Comparison of ENCODE assay signal across 15 cellular contexts in genomic region chr1:24864409-24864808, GRCh38.
DNase-seq lines count a peak whose midpoint lies in the region; ATAC-seq, FAIRE-seq and TF ChIP-seq lines count a peak whose summit lies in the region.
"Had no signal": no experiment of that assay in that cellular context is flagged by ENCODE, and none has a peak within 500 bp of the region (broad histone marks: within the 10 kb centered on the region; RNA-seq: fewer than 3 reads in every experiment).

No MANE protein-coding gene starts in this region.

- TF ChIP-seq POLR2A in endothelial cell of umbilical vein (IDR thresholded peaks at IDR 0.05; ENCODE audit: low read depth, low read length): no peak

- DNase-seq in GM23338 (ENCODE audit: low spot score): peak; percentile 40
- DNase-seq in endothelial cell of umbilical vein (ENCODE audit: low read depth, low spot score): peak; percentile 67
- peak; percentile 42 for DNase-seq in osteocyte (ENCODE audit: extremely low spot score, unreplicated experiment)
- DNase-seq in NAMALWA (ENCODE audit: low spot score): no peak
- DNase-seq in HK-2 (ENCODE audit: unreplicated experiment): no peak
- DNase-seq: amniotic stem cell, NCI-H1436, NCI-H524 treated with DMSO at 0.1 percent for 48 hours, SHP77 had no signal

- H3K27ac Mint-ChIP-seq in GM23338 (no peak overlapping the region), osteocyte (ENCODE audit: unreplicated experiment) (no peak overlapping the region)
- H3K27ac Mint-ChIP-seq: activated T-helper 2 cell treated with anti-CD3 and anti-CD28 coated beads, Interferon-gamma antibody, Interleukin-2, Interleukin-4, amounts not matched to agents 10 μg/mL and 5 μg/mL and 100 μg/mL, durations not matched to agents 14 hours and 24 hours and 36 hours; B cell had no signal

- no peaks in the 10 kb centered on the region for H3K27me3 ChIP-seq in GM23338 (ENCODE audit: insufficient read depth)
- peaks cover 4% of the 10 kb centered on the region; the same call in 1 of the 2 replicates for H3K27me3 ChIP-seq in OCI-LY3 (ENCODE audit: low read depth, low read length)
- H3K27me3 ChIP-seq in endothelial cell of umbilical vein (ENCODE audit: control insufficient read depth in 2 of 2, insufficient read depth in 2 of 2, low read length in 2 of 2): peaks cover 0 to 9% of the 10 kb centered on the region in 2 experiments

- H4K20me1 ChIP-seq in GM23338 (replicated peaks; ENCODE audit: insufficient read depth): no peaks in the 10 kb centered on the region
- H4K20me1 ChIP-seq in OCI-LY3 (ENCODE audit: insufficient read depth, low read length): no peaks in the 10 kb centered on the region
- H4K20me1 ChIP-seq in endothelial cell of umbilical vein (replicated peaks; ENCODE audit: control insufficient read depth, extremely low read depth, insufficient read depth, low read length): no peaks in the 10 kb centered on the region

- no peaks in the 10 kb centered on the region for H3K9me3 ChIP-seq in OCI-LY3 (ENCODE audit: insufficient read depth, low read length)
- no peaks in the 10 kb centered on the region for H3K9me3 ChIP-seq in endothelial cell of umbilical vein (replicated peaks; ENCODE audit: control insufficient read depth, insufficient read depth, low read length)
- H3K9me3 ChIP-seq: tibial artery had no signal

- intact Hi-C loops in endothelial cell of umbilical vein (cut with micrococcal nuclease): no loop called here

- H3K4me3 ChIP-seq in GM23338 (no peak overlapping the region), OCI-LY3 (ENCODE audit: low read length) (no peak overlapping the region), endothelial cell of umbilical vein (replicated peaks in 1 of 3; ENCODE audit: insufficient read depth in 1 of 3, low read depth in 1 of 3, low read length in 3 of 3) (no peak overlapping the region)
- H3K4me3 ChIP-seq: tibial artery had no signal

- FAIRE-seq in endothelial cell of umbilical vein (lab: Jason Lieb, UNC): no peak

- POLR2A ChIA-PET in endothelial cell of umbilical vein (lab: Charles Lee): interaction anchor here (0.7 kb wide), 1 partner anchor 142 kb away, joined by 3 read pairs; no protein-coding TSS in a partner anchor

- H3K9me3 Mint-ChIP-seq in GM23338: no peaks in the 10 kb centered on the region
- H3K9me3 Mint-ChIP-seq in osteocyte (ENCODE audit: unreplicated experiment): no peaks in the 10 kb centered on the region
- H3K9me3 Mint-ChIP-seq: activated T-helper 2 cell treated with anti-CD3 and anti-CD28 coated beads, Interferon-gamma antibody, Interleukin-2, Interleukin-4, amounts not matched to agents 10 μg/mL and 5 μg/mL and 100 μg/mL, durations not matched to agents 14 hours and 24 hours and 36 hours had no signal

- H3K4me1 ChIP-seq in GM23338 (ENCODE audit: insufficient read depth) (0 out of 2 replicates have a peak, but pooled peaks cover 9% of the 10 kb centered on the region), OCI-LY3 (ENCODE audit: low read length) (peaks cover 17% of the 10 kb centered on the region), endothelial cell of umbilical vein (ENCODE audit: control insufficient read depth, extremely low read depth, insufficient read depth, low read length) (peaks cover 5% of the 10 kb centered on the region)
- H3K4me1 ChIP-seq: tibial artery had no signal

- H3K27me3 Mint-ChIP-seq in GM23338 (ENCODE audit: insufficient read depth, low read depth, poor library complexity) (peaks cover 19% of the 10 kb centered on the region), osteocyte (ENCODE audit: unreplicated experiment) (peaks cover 12% of the 10 kb centered on the region)

- H3K79me2 ChIP-seq in GM23338 (replicated peaks; ENCODE audit: insufficient read depth) (no peaks in the 10 kb centered on the region), OCI-LY3 (ENCODE audit: low read length) (no peaks in the 10 kb centered on the region), endothelial cell of umbilical vein (ENCODE audit: control insufficient read depth, insufficient read depth, low read length) (no peaks in the 10 kb centered on the region)

- H3K27ac ChIP-seq in GM23338 (ENCODE audit: low read depth) (no peak overlapping the region), OCI-LY3 (ENCODE audit: low read length) (no peak overlapping the region), endothelial cell of umbilical vein (ENCODE audit: insufficient read depth, low read depth, low read length) (no peak overlapping the region)
- H3K27ac ChIP-seq: tibial artery had no signal

- H3K9me1 ChIP-seq in endothelial cell of umbilical vein (replicated peaks; ENCODE audit: control insufficient read depth, extremely low read depth, insufficient read depth, low read length): no peaks in the 10 kb centered on the region

- H3K4me3 Mint-ChIP-seq in GM23338 (no peak overlapping the region; the same call in 2 of the 3 replicates), osteocyte (ENCODE audit: unreplicated experiment) (no peak overlapping the region)
- H3K4me3 Mint-ChIP-seq: B cell had no signal

- H2AFZ ChIP-seq in GM23338 (no peak overlapping the region), OCI-LY3 (ENCODE audit: low read depth, low read length) (no peak overlapping the region), endothelial cell of umbilical vein (ENCODE audit: low read depth, low read length) (no peak overlapping the region)

- CTCF ChIA-PET in endothelial cell of umbilical vein (lab: Charles Lee): interaction anchor here (1.6 kb wide), 1 partner anchor 14 kb away, joined by 6 read pairs; no protein-coding TSS in a partner anchor

- dilution Hi-C loops in endothelial cell of umbilical vein (cut with MboI; ENCODE audit: extremely low pct_ligation_motif_present, low sequenced_read_pairs): no loop called here

- H3K9ac ChIP-seq in OCI-LY3 (ENCODE audit: low read length) (no peak overlapping the region), endothelial cell of umbilical vein (replicated peaks; ENCODE audit: extremely low read depth, insufficient read depth, low read length) (no peak overlapping the region)

- no peaks in the 10 kb centered on the region for H3K9me2 ChIP-seq in GM23338 (ENCODE audit: insufficient read depth)

- no TSS peak for BruUV-seq in endothelial cell of umbilical vein (replicated peaks; lab: Mats Ljungman, UMichigan)

- no peaks in the 10 kb centered on the region for H3F3A ChIP-seq in GM23338 (replicated peaks; ENCODE audit: low read depth)

- H3K4me1 Mint-ChIP-seq in GM23338 (peaks cover 14% of the 10 kb centered on the region), osteocyte (ENCODE audit: unreplicated experiment) (peaks cover 8% of the 10 kb centered on the region)

- H3K36me3 ChIP-seq in GM23338 (ENCODE audit: insufficient read depth) (no peaks in the 10 kb centered on the region), OCI-LY3 (replicated peaks; ENCODE audit: low read depth, low read length) (no peaks in the 10 kb centered on the region), endothelial cell of umbilical vein (ENCODE audit: control insufficient read depth in 2 of 2, extremely low read depth in 1 of 2, insufficient read depth in 2 of 2, low read length in 2 of 2) (no peaks in the 10 kb centered on the region)
- H3K36me3 ChIP-seq: tibial artery had no signal

- ATAC-seq in GM23338: peak; percentile 67
- ATAC-seq in GM18519 (IDR thresholded peaks at IDR 0.05; ENCODE audit: low FRiP score, unreplicated experiment): no peak
- no peak for ATAC-seq in GM18867 (IDR thresholded peaks at IDR 0.05; ENCODE audit: unreplicated experiment)

- TF ChIP-seq CTCF in GM23338 (conservative IDR thresholded peaks at IDR 0.05; ENCODE audit: low read depth in 2 of 2) (no peak), OCI-LY3 (IDR thresholded peaks at IDR 0.05; ENCODE audit: low read depth, low read length) (no peak), endothelial cell of umbilical vein (IDR thresholded peaks at IDR 0.05; ENCODE audit: extremely low read depth in 1 of 2, insufficient read depth in 1 of 2, low read depth in 1 of 2, low read length in 2 of 2) (no peak), osteocyte (IDR thresholded peaks at IDR 0.05) (no peak)

- no peak overlapping the region for H3K4me2 ChIP-seq in GM23338
- peak overlapping the region; percentile 36 for H3K4me2 ChIP-seq in OCI-LY3 (ENCODE audit: low read length)
- no peak overlapping the region for H3K4me2 ChIP-seq in endothelial cell of umbilical vein (ENCODE audit: insufficient read depth, low read length)

- H3K36me3 Mint-ChIP-seq in GM23338 (ENCODE audit: low read depth): no peaks in the 10 kb centered on the region
- no peaks in the 10 kb centered on the region for H3K36me3 Mint-ChIP-seq in osteocyte (ENCODE audit: unreplicated experiment)

TF ChIP-seq in GM23338, 12 proteins besides CTCF, POLR2A, EP300 and RAD21 (continues in another document):
- TF ChIP-seq EZH2phosphoT487 (IDR thresholded peaks at IDR 0.05; ENCODE audit: unreplicated experiment): no peak
- TF ChIP-seq NANOG (IDR thresholded peaks at IDR 0.05; ENCODE audit: borderline replicate concordance): no peak
- no peak for TF ChIP-seq JUNB (IDR thresholded peaks at IDR 0.05; ENCODE audit: unreplicated experiment)

TF ChIP-seq in endothelial cell of umbilical vein, 7 proteins besides CTCF, POLR2A, EP300 and RAD21:
- TF ChIP-seq GATA2 (IDR thresholded peaks at IDR 0.05; ENCODE audit: insufficient read depth, insufficient read length, low read depth, low read length) (no peak), JUN (IDR thresholded peaks at IDR 0.05; ENCODE audit: borderline replicate concordance, insufficient read depth, insufficient read length, low read depth) (no peak), MYC (IDR thresholded peaks at IDR 0.05; ENCODE audit: low read depth, low read length) (no peak), POLR2AphosphoS5 (IDR thresholded peaks at IDR 0.05; ENCODE audit: insufficient read depth, low read depth, low read length) (no peak)

Comparison
In these comparisons a context has a peak if more than half of its experiments do, and no peak if none do; other contexts are left out.
1. DNase-seq: peak in GM23338 (single experiment), endothelial cell of umbilical vein (single experiment) and osteocyte (single experiment); none in NAMALWA (single experiment) and HK-2 (single experiment).